In genomic region chr6:53541900-53542299, GRCh38 we compare ENCODE assay signal across 1 cellular context.
TF ChIP-seq lines count a peak whose summit lies in the region.

No MANE protein-coding gene starts in this region.

TF ChIP-seq in HEK293, 187 proteins besides CTCF, POLR2A, EP300 and RAD21 (continued from another document):
- TF ChIP-seq ZNF654 (tag by site-specific recombination; IDR thresholded peaks at IDR 0.05; ENCODE audit: low read depth) = no peak
